9 cellular contexts compared by ENCODE assay signal in the genomic region with DNA sequence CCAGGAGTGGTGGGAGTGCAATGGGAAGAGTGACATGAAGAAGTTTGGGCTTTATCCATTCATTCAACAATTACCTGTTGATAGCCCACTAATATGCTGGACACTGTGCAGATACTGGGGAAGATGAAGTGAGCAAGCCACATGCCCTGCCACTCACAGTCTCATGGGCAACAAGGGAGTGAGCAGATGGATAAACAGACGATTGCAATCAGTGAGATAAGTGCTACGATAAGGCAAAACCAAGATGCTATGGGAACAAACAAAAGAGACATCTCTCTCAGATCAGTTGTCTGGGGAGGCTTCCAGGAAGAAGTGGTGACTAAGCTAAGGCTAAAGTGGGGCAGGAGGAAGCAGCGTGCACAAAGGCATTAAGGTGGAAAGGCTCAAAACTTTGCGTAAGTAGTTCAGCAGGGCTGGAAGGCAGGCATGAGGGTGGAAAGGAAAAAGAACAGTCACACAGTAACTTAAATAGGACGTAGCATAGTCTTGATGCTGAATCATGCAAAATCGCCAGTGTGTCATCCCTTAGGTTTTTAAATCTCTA. TPM values are rescaled to one million over a fixed set of nuclear protein-coding genes. Genes with fewer than 3 reads are reported as not detected.
DNase-seq lines count a peak whose midpoint lies in the region; ATAC-seq, FAIRE-seq and TF ChIP-seq lines count a peak whose summit lies in the region.
"Had no signal": no experiment of that assay in that cellular context is flagged by ENCODE, and none has a peak within 500 bp of the region (broad histone marks: within the 10 kb centered on the region; RNA-seq: fewer than 3 reads in every experiment).

No MANE protein-coding gene starts in this region.

- ATAC-seq in GM18858 (IDR thresholded peaks at IDR 0.05; ENCODE audit: unreplicated experiment), result no peak

- H3K27ac ChIP-seq in osteoblast (ENCODE audit: low read depth, low read length), result peak overlapping the region; percentile 22

- H3K36me3 ChIP-seq in osteoblast (ENCODE audit: insufficient read depth, low read length), result no peaks in the 10 kb centered on the region

- TF ChIP-seq CTCF in osteoblast (IDR thresholded peaks at IDR 0.05; ENCODE audit: extremely low read depth, low read depth, low read length), result no peak

- peaks cover 21% of the 10 kb centered on the region for H3K4me1 ChIP-seq in osteoblast (ENCODE audit: insufficient read depth, low read length)

- H3K4me3 ChIP-seq in osteoblast (ENCODE audit: insufficient read depth, low read length), result no peak overlapping the region

- H4K20me1 ChIP-seq in osteoblast (ENCODE audit: insufficient read depth, low read length), result no peaks in the 10 kb centered on the region

- FAIRE-seq in RCC 7860 (lab: Jason Lieb, UNC), result peak; percentile 52

- peak overlapping the region; percentile 26 for H3K4me2 ChIP-seq in osteoblast (ENCODE audit: insufficient read depth, low read length)

- no peaks in the 10 kb centered on the region for H3K27me3 ChIP-seq in osteoblast (ENCODE audit: insufficient read depth, low read length)

- peaks cover 2% of the 10 kb centered on the region for H3K9me3 ChIP-seq in osteoblast (ENCODE audit: low read depth, low read length)

- H2AFZ ChIP-seq in osteoblast (ENCODE audit: low read length), result no peak overlapping the region

- no peaks in the 10 kb centered on the region for H3K79me2 ChIP-seq in osteoblast (ENCODE audit: insufficient read depth, low read length)

- DNase-seq in GF-D8 (lab: John Stamatoyannopoulos, UW) (peak; percentile 89), RCC 7860 (ENCODE audit: low spot score) (peak; percentile 65), astrocyte of the hippocampus (ENCODE audit: low read depth, low spot score) (peak; percentile 36), osteoblast (ENCODE audit: insufficient read length, low spot score, missing footprints) (peak; percentile 79), NCI-H2171 (lab: John Stamatoyannopoulos, UW) (no peak), SK-N-DZ (ENCODE audit: low spot score) (no peak), 8988T (no peak)
- DNase-seq: islet precursor cell had no signal

RNA-seq across cellular contexts. Expression of a gene that starts 31.7 kb away (rescaled TPM):
- total RNA-seq in osteoblast, result 3.2 and 6.9 TPM in 2 replicates
- 0.16 TPM in 1 of 2 replicates, not detected in the other for polyA plus RNA-seq in SK-N-DZ (2014; cell fraction: cytosol; rRNA removed)
- 0.07 and 0.38 TPM in 2 replicates for polyA plus RNA-seq in SK-N-DZ (2014; cell fraction: nucleus; rRNA removed)

RNA-seq across cellular contexts. Expression of a gene that starts 43.5 kb away (rescaled TPM):
- 30.8 and 31.8 TPM in 2 replicates for total RNA-seq in osteoblast
- polyA plus RNA-seq in SK-N-DZ (2014; cell fraction: cytosol; rRNA removed), result 74.1 and 79.4 TPM in 2 replicates
- polyA plus RNA-seq in SK-N-DZ (2014; cell fraction: nucleus; rRNA removed), result 120 and 130 TPM in 2 replicates

Comparison
In these comparisons a context has a peak if more than half of its experiments do, and no peak if none do; other contexts are left out.
1. DNase-seq: peak in GF-D8 (single experiment), RCC 7860 (single experiment), astrocyte of the hippocampus (single experiment) and osteoblast (single experiment); none in NCI-H2171 (single experiment), SK-N-DZ (single experiment) and 8988T (single experiment).